8 cellular contexts compared by ENCODE assay signal in genomic region chr19:14072535-14073231, GRCh38. TPM values are rescaled to one million over a fixed set of nuclear protein-coding genes. Genes with fewer than 3 reads are reported as not detected.
DNase-seq lines count a peak whose midpoint lies in the region; ATAC-seq, FAIRE-seq and TF ChIP-seq lines count a peak whose summit lies in the region.

Gene MISP3 (plus strand): TSS chr19:14072786. CDS start chr19:14073310, 524 bp downstream.

- H3K9me3 Mint-ChIP-seq in activated CD4-positive, alpha-beta T cell treated with anti-CD3 and anti-CD28 coated beads for 36 hours (ENCODE audit: low read depth) = no peaks in the 10 kb centered on the region
- H3K9me3 Mint-ChIP-seq in activated T-cell treated with anti-CD3 and anti-CD28 coated beads, Interleukin-2, amount 50 U/mL, for 24 hours = no peaks in the 10 kb centered on the region
- H3K9me3 Mint-ChIP-seq in osteocyte (ENCODE audit: unreplicated experiment) = no peaks in the 10 kb centered on the region

- no peaks in the 10 kb centered on the region for H3K36me3 Mint-ChIP-seq in activated CD4-positive, alpha-beta T cell treated with anti-CD3 and anti-CD28 coated beads for 36 hours (ENCODE audit: low read depth)
- H3K36me3 Mint-ChIP-seq in activated T-cell treated with anti-CD3 and anti-CD28 coated beads, Interleukin-2, amount 50 U/mL, for 24 hours (ENCODE audit: low read depth) = peaks cover 4% of the 10 kb centered on the region
- H3K36me3 Mint-ChIP-seq in osteocyte (ENCODE audit: unreplicated experiment) = no peaks in the 10 kb centered on the region

- CTCF ChIA-PET in activated CD4-positive, alpha-beta T cell treated with anti-CD3 and anti-CD28 coated beads for 36 hours (lab: Charles Lee) = interaction anchor here (0.6 to 6.6 kb wide), 25 partner anchors 9 to 1107 kb away, joined by 3 to 49 read pairs (median 4); partner anchors contain the start of genes ASF1B, C19orf67 and PALM3

- FAIRE-seq in GM19239 (lab: Jason Lieb, UNC) = no peak

- ATAC-seq in activated CD4-positive, alpha-beta T cell treated with anti-CD3 and anti-CD28 coated beads for 36 hours = peak; percentile 6
- ATAC-seq in GM21717 (IDR thresholded peaks at IDR 0.05; ENCODE audit: unreplicated experiment) = no peak

- TF ChIP-seq CTCF in foreskin fibroblast (IDR thresholded peaks at IDR 0.05; ENCODE audit: low read depth, low read length) (no peak), osteocyte (IDR thresholded peaks at IDR 0.05) (no peak)

- H3K4me1 Mint-ChIP-seq in activated CD4-positive, alpha-beta T cell treated with anti-CD3 and anti-CD28 coated beads for 36 hours = peaks cover 21% of the 10 kb centered on the region
- H3K4me1 Mint-ChIP-seq in activated T-cell treated with anti-CD3 and anti-CD28 coated beads, Interleukin-2, amount 50 U/mL, for 24 hours (ENCODE audit: low read depth) = peaks cover 26% of the 10 kb centered on the region
- H3K4me1 Mint-ChIP-seq in osteocyte (ENCODE audit: unreplicated experiment) = peaks cover 22% of the 10 kb centered on the region

- peak; percentile 64 for DNase-seq in activated CD4-positive, alpha-beta T cell treated with anti-CD3 and anti-CD28 coated beads for 36 hours
- DNase-seq in activated CD4-positive, alpha-beta T cell treated with anti-CD3 and anti-CD28 coated beads, Interleukin-2, amount 50 U/mL, for 4 hours = no peak
- DNase-seq in NAMALWA (ENCODE audit: low spot score) = peak; percentile 55
- peak; percentile 67 for DNase-seq in activated T-cell treated with anti-CD3 and anti-CD28 coated beads, Interleukin-2, amount 50 U/mL, for 24 hours
- peak in 1 of 2 donors; percentile 49 for DNase-seq in foreskin fibroblast
- no peak for DNase-seq in osteocyte (ENCODE audit: extremely low spot score, unreplicated experiment)
- DNase-seq in GM19239 (ENCODE audit: insufficient read length, low spot score) = no peak

- H3K27ac Mint-ChIP-seq in activated CD4-positive, alpha-beta T cell treated with anti-CD3 and anti-CD28 coated beads for 36 hours = peak within 1 kb of the TSS; percentile 37
- no peak within 1 kb of the TSS for H3K27ac Mint-ChIP-seq in activated T-cell treated with anti-CD3 and anti-CD28 coated beads, Interleukin-2, amount 50 U/mL, for 24 hours
- H3K27ac Mint-ChIP-seq in osteocyte (ENCODE audit: unreplicated experiment) = peak within 1 kb of the TSS; percentile 65

- POLR2A ChIA-PET in activated CD4-positive, alpha-beta T cell treated with anti-CD3 and anti-CD28 coated beads for 36 hours (lab: Charles Lee) = interaction anchor here (0.6 kb wide), 2 partner anchors 12 to 312 kb away, joined by 3 read pairs; no protein-coding TSS in a partner anchor

- intact Hi-C loops in activated CD4-positive, alpha-beta T cell treated with anti-CD3 and anti-CD28 coated beads for 36 hours (cut with DNase I, micrococcal nuclease) = loop anchor here (1.0 to 10.0 kb wide), 10 partner anchors 19 to 478 kb away; partner anchors contain the start of genes ASF1B (in 1 of the 2), C19orf53 (in 1 of the 2), DCAF15 (in 1 of the 2) and IL27RA (in 1 of the 2)

- peak within 1 kb of the TSS; percentile 71 to 80 for H3K4me3 ChIP-seq in foreskin fibroblast (ENCODE audit: low read depth in 1 of 2, low read length in 2 of 2)

- H3K4me3 Mint-ChIP-seq in activated CD4-positive, alpha-beta T cell treated with anti-CD3 and anti-CD28 coated beads for 36 hours = peak within 1 kb of the TSS; percentile 87
- peak within 1 kb of the TSS; percentile 84 for H3K4me3 Mint-ChIP-seq in activated T-cell treated with anti-CD3 and anti-CD28 coated beads, Interleukin-2, amount 50 U/mL, for 24 hours
- H3K4me3 Mint-ChIP-seq in osteocyte (ENCODE audit: unreplicated experiment) = peak within 1 kb of the TSS; percentile 91

- peaks cover 2% of the 10 kb centered on the region for H3K27me3 Mint-ChIP-seq in activated CD4-positive, alpha-beta T cell treated with anti-CD3 and anti-CD28 coated beads for 36 hours
- H3K27me3 Mint-ChIP-seq in activated T-cell treated with anti-CD3 and anti-CD28 coated beads, Interleukin-2, amount 50 U/mL, for 24 hours = peaks cover 3% of the 10 kb centered on the region
- H3K27me3 Mint-ChIP-seq in osteocyte (ENCODE audit: unreplicated experiment) = no peaks in the 10 kb centered on the region

RNA-seq across cellular contexts. Expression of gene MISP3, which starts in this region (rescaled TPM):
- total RNA-seq in activated CD4-positive, alpha-beta T cell treated with anti-CD3 and anti-CD28 coated beads for 36 hours = 1 to 10 TPM; 1.1 to 1.6 TPM
- 1.8 and 2.1 TPM in 2 replicates for total RNA-seq in osteocyte

Comparison
In these comparisons a context has a peak if more than half of its experiments do, and no peak if none do; other contexts are left out.
1. DNase-seq: peak in activated CD4-positive, alpha-beta T cell treated with anti-CD3 and anti-CD28 coated beads for 36 hours (single experiment), NAMALWA (single experiment) and activated T-cell treated with anti-CD3 and anti-CD28 coated beads, Interleukin-2, amount 50 U/mL, for 24 hours (single experiment); none in activated CD4-positive, alpha-beta T cell treated with anti-CD3 and anti-CD28 coated beads, Interleukin-2, amount 50 U/mL, for 4 hours (0 of 2), osteocyte (single experiment) and GM19239 (single experiment).
2. Peak in every context shown above with its lines, with median percentiles within 50 percentile points of each other: H3K4me3 Mint-ChIP-seq.